ENCODE assay signal across 11 cellular contexts in genomic region chr19:44777715-44778347, GRCh38.
A peak's percentile ranks its signal among the peaks of the same experiment; 100 is the strongest.
DNase-seq lines count a peak whose midpoint lies in the region; ATAC-seq lines count a peak whose summit lies in the region.
"Had no signal": no experiment of that assay in that cellular context is flagged by ENCODE, and none has a peak within 500 bp of the region (broad histone marks: within the 10 kb centered on the region; RNA-seq: fewer than 3 reads in every experiment).

Gene CBLC (plus strand): TSS chr19:44777890. CDS start chr19:44777932, 42 bp downstream.

- no peaks in the 10 kb centered on the region for H3K4me1 Mint-ChIP-seq in stimulated activated memory B cell treated with anti-CD40 and anti-IgM and Interleukin-4, amounts not matched to agents 10 μg/mL and 1 μg/mL and 100 μg/mL, for 72 hours
- H3K4me1 Mint-ChIP-seq in effector memory CD8-positive, alpha-beta T cell (ENCODE audit: low read depth in 2 of 2) = no peaks in the 10 kb centered on the region

- H3K4me1 ChIP-seq in NT2/D1 (ENCODE audit: insufficient read depth, insufficient read length) = no peaks in the 10 kb centered on the region

- H3K4me3 ChIP-seq in NT2/D1 (ENCODE audit: insufficient read length, low read depth) = peak within 1 kb of the TSS; percentile 47
- H3K4me3 ChIP-seq in iPS-18c (ENCODE audit: insufficient read depth, low read depth, low read length) = peak within 1 kb of the TSS; percentile 67
- H3K4me3 ChIP-seq: SJCRH30 had no signal

- H3K36me3 ChIP-seq in NT2/D1 (ENCODE audit: insufficient read depth, insufficient read length, low read length) = no peaks in the 10 kb centered on the region
- H3K36me3 ChIP-seq: SJCRH30 had no signal

- no peak within 1 kb of the TSS for H3K4me3 Mint-ChIP-seq in stimulated activated memory B cell treated with anti-CD40 and anti-IgM and Interleukin-4, amounts not matched to agents 10 μg/mL and 1 μg/mL and 100 μg/mL, for 72 hours
- no peak within 1 kb of the TSS for H3K4me3 Mint-ChIP-seq in effector memory CD8-positive, alpha-beta T cell

- DNase-seq in NCI-H1417 (lab: John Stamatoyannopoulos, UW) (peak in 2 of 3 experiments; percentile 18 to 33), NCI-H1417 treated with DMSO at 0.1 percent for 48 hours (lab: John Stamatoyannopoulos, UW) (no peak), NT2/D1 (ENCODE audit: low read depth, low spot score) (peak; percentile 47), posterior cingulate gyrus (no peak), activated T-cell treated with anti-CD3 and anti-CD28 coated beads for 4 hours (no peak)
- DNase-seq in effector memory CD8-positive, alpha-beta T cell = no peak
- DNase-seq: activated naive CD4-positive, alpha-beta T cell treated with anti-CD3 and anti-CD28 coated beads, Interleukin-2, amount 50 U/mL, for 16 hours; SJCRH30; stimulated activated CD4-positive, alpha-beta T cell treated with anti-CD3 and anti-CD28 coated beads, Interleukin-2, amount 100 ng/mL, for 24 hours had no signal

- H3K27me3 Mint-ChIP-seq in stimulated activated memory B cell treated with anti-CD40 and anti-IgM and Interleukin-4, amounts not matched to agents 10 μg/mL and 1 μg/mL and 100 μg/mL, for 72 hours = peaks cover 19% of the 10 kb centered on the region
- H3K27me3 Mint-ChIP-seq in effector memory CD8-positive, alpha-beta T cell = peaks cover 0 to 6% of the 10 kb centered on the region in 2 donors

- peak within 1 kb of the TSS; percentile 67 for H3K9ac ChIP-seq in NT2/D1 (ENCODE audit: insufficient read length, low read depth)

- intact Hi-C loops in posterior cingulate gyrus (cut with DNase I) = no loop called here

- H3K9me3 ChIP-seq in NT2/D1 (ENCODE audit: insufficient read depth, low read length) (no peaks in the 10 kb centered on the region), iPS-18c (ENCODE audit: control insufficient read depth, insufficient read depth, low read length) (no peaks in the 10 kb centered on the region)
- H3K9me3 ChIP-seq: SJCRH30 had no signal

- H3K36me3 Mint-ChIP-seq in stimulated activated memory B cell treated with anti-CD40 and anti-IgM and Interleukin-4, amounts not matched to agents 10 μg/mL and 1 μg/mL and 100 μg/mL, for 72 hours = no peaks in the 10 kb centered on the region
- no peaks in the 10 kb centered on the region for H3K36me3 Mint-ChIP-seq in effector memory CD8-positive, alpha-beta T cell (ENCODE audit: insufficient read depth)

- no peak within 1 kb of the TSS for H3K27ac Mint-ChIP-seq in stimulated activated memory B cell treated with anti-CD40 and anti-IgM and Interleukin-4, amounts not matched to agents 10 μg/mL and 1 μg/mL and 100 μg/mL, for 72 hours
- no peak within 1 kb of the TSS for H3K27ac Mint-ChIP-seq in effector memory CD8-positive, alpha-beta T cell

- H3K27me3 ChIP-seq in NT2/D1 (ENCODE audit: insufficient read depth, insufficient read length) = no peaks in the 10 kb centered on the region
- H3K27me3 ChIP-seq: SJCRH30 had no signal

- peak; percentile 39 for ATAC-seq in stimulated activated memory B cell treated with anti-CD40 and anti-IgM and Interleukin-4, amounts not matched to agents 10 μg/mL and 1 μg/mL and 100 μg/mL, for 72 hours
- no peak for ATAC-seq in effector memory CD8-positive, alpha-beta T cell (replicated peaks)

- H3K9me3 Mint-ChIP-seq in stimulated activated memory B cell treated with anti-CD40 and anti-IgM and Interleukin-4, amounts not matched to agents 10 μg/mL and 1 μg/mL and 100 μg/mL, for 72 hours = no peaks in the 10 kb centered on the region
- no peaks in the 10 kb centered on the region for H3K9me3 Mint-ChIP-seq in effector memory CD8-positive, alpha-beta T cell

Comparison
In these comparisons a context has a peak if more than half of its experiments do, and no peak if none do; other contexts are left out.
1. DNase-seq: peak in NCI-H1417 (2 of 3) and NT2/D1 (single experiment); none in NCI-H1417 treated with DMSO at 0.1 percent for 48 hours (single experiment), posterior cingulate gyrus (0 of 10), activated T-cell treated with anti-CD3 and anti-CD28 coated beads for 4 hours (single experiment) and effector memory CD8-positive, alpha-beta T cell (0 of 3).